In the genomic region with DNA sequence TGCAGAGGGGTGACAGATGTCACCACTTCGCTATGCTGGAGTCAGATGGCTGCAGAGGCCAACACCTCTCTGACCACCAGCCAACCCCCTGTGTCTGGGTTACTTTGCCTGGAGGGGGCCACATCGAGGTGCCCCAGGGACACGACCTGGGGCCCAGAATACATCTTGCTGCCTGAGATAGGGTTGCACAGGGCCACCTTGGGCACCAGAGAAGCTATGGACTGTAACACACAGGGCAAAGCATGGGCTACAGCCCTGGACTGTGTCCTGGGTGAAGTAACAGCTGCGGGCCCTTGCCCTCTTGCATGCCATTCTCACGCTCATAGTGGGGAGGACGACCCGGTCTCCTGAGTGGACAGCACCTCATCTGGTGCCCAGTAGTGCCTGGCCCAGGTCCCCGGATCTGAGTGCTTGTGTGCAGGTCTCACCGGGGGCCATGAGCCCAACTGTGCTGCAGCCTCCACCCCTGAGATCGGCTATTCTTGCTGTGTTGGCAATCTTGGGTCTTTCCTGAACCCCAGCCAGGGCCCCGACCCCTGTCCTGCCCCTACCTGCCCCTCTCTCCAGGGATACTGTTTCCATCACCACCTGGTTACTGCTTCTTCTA, we compare ENCODE assay signal across 15 cellular contexts.
DNase-seq lines count a peak whose midpoint lies in the region; ATAC-seq and TF ChIP-seq lines count a peak whose summit lies in the region.
"Had no signal": no experiment of that assay in that cellular context is flagged by ENCODE, and none has a peak within 500 bp of the region (broad histone marks: within the 10 kb centered on the region; RNA-seq: fewer than 3 reads in every experiment).

No MANE protein-coding gene starts in this region.

- no peak overlapping the region for H2BK120ac ChIP-seq in neuronal stem cell (ENCODE audit: low read depth, low read length)

- H3K36me3 Mint-ChIP-seq in stimulated activated memory B cell treated with anti-CD40 and anti-IgM and Interleukin-4, amounts not matched to agents 10 μg/mL and 1 μg/mL and 100 μg/mL, for 72 hours = no peaks in the 10 kb centered on the region
- H3K36me3 Mint-ChIP-seq in activated T-cell treated with anti-CD3 and anti-CD28 coated beads, Interleukin-2, amount 50 U/mL, for 72 hours (ENCODE audit: insufficient read depth in 2 of 2) = no peaks in the 10 kb centered on the region

- no peak overlapping the region for H2AFZ ChIP-seq in neuronal stem cell (ENCODE audit: low read length)

- H3K27ac ChIP-seq in ovary (no peak overlapping the region), neuronal stem cell (replicated peaks; ENCODE audit: low read length) (no peak overlapping the region)

- no peak overlapping the region for H2BK15ac ChIP-seq in neuronal stem cell (ENCODE audit: low read length)

- H3K4me3 Mint-ChIP-seq in stimulated activated naive CD8-positive, alpha-beta T cell treated with anti-CD3 and anti-CD28 coated beads, Interleukin-15, amount 100 ng/mL, for 72 hours = no peak overlapping the region
- no peak overlapping the region for H3K4me3 Mint-ChIP-seq in stimulated activated memory B cell treated with anti-CD40 and anti-IgM and Interleukin-4, amounts not matched to agents 10 μg/mL and 1 μg/mL and 100 μg/mL, for 72 hours
- no peak overlapping the region for H3K4me3 Mint-ChIP-seq in activated T-cell treated with anti-CD3 and anti-CD28 coated beads, Interleukin-2, amount 50 U/mL, for 72 hours
- H3K4me3 Mint-ChIP-seq: B cell; CD4-positive, alpha-beta T cell; HFFc6 had no signal

- ATAC-seq in stimulated activated naive CD8-positive, alpha-beta T cell treated with anti-CD3 and anti-CD28 coated beads, Interleukin-15, Interleukin-2, amounts not matched to agents 100 U/mL and 50 U/mL, for 24 hours = peak; percentile 13
- no peak for ATAC-seq in stimulated activated naive CD8-positive, alpha-beta T cell treated with anti-CD3 and anti-CD28 coated beads, Interleukin-15, amount 100 ng/mL, for 72 hours
- peak; percentile 8 for ATAC-seq in mucosa of descending colon
- peak; percentile 17 for ATAC-seq in stimulated activated memory B cell treated with anti-CD40 and anti-IgM and Interleukin-4, amounts not matched to agents 10 μg/mL and 1 μg/mL and 100 μg/mL, for 72 hours
- no peak for ATAC-seq in activated T-cell treated with anti-CD3 and anti-CD28 coated beads, Interleukin-2, amount 50 U/mL, for 72 hours (replicated peaks in 1 of 2)

- H3K9me3 Mint-ChIP-seq in stimulated activated naive CD8-positive, alpha-beta T cell treated with anti-CD3 and anti-CD28 coated beads, Interleukin-15, amount 100 ng/mL, for 72 hours = peaks cover 0 to 7% of the 10 kb centered on the region in 2 donors
- H3K9me3 Mint-ChIP-seq in stimulated activated memory B cell treated with anti-CD40 and anti-IgM and Interleukin-4, amounts not matched to agents 10 μg/mL and 1 μg/mL and 100 μg/mL, for 72 hours = no peaks in the 10 kb centered on the region
- peaks cover 0 to 2% of the 10 kb centered on the region in 2 donors for H3K9me3 Mint-ChIP-seq in activated T-cell treated with anti-CD3 and anti-CD28 coated beads, Interleukin-2, amount 50 U/mL, for 72 hours
- H3K9me3 Mint-ChIP-seq: CD4-positive, alpha-beta T cell; HFFc6 had no signal

- H3K36me3 ChIP-seq in mucosa of descending colon (ENCODE audit: low read depth) = no peaks in the 10 kb centered on the region
- no peaks in the 10 kb centered on the region for H3K36me3 ChIP-seq in ovary
- no peaks in the 10 kb centered on the region for H3K36me3 ChIP-seq in neuronal stem cell (replicated peaks in 1 of 2; ENCODE audit: control insufficient read depth in 2 of 2, insufficient read depth in 2 of 2, low read length in 2 of 2)

- H3K4me2 ChIP-seq in neuronal stem cell (ENCODE audit: insufficient read depth, low read length, poor library complexity, severe bottlenecking) = no peak overlapping the region

- H3K9ac ChIP-seq in neuronal stem cell (ENCODE audit: low read depth, low read length, poor library complexity) = no peak overlapping the region

- no peak overlapping the region for H3K23ac ChIP-seq in neuronal stem cell (ENCODE audit: low read depth, low read length, poor library complexity)

- no peak overlapping the region for H4K8ac ChIP-seq in neuronal stem cell (ENCODE audit: low read depth, low read length)

- peaks cover 6% of the 10 kb centered on the region for H3K4me1 Mint-ChIP-seq in stimulated activated naive CD8-positive, alpha-beta T cell treated with anti-CD3 and anti-CD28 coated beads, Interleukin-15, amount 100 ng/mL, for 72 hours
- no peaks in the 10 kb centered on the region for H3K4me1 Mint-ChIP-seq in stimulated activated memory B cell treated with anti-CD40 and anti-IgM and Interleukin-4, amounts not matched to agents 10 μg/mL and 1 μg/mL and 100 μg/mL, for 72 hours
- H3K4me1 Mint-ChIP-seq in activated T-cell treated with anti-CD3 and anti-CD28 coated beads, Interleukin-2, amount 50 U/mL, for 72 hours (ENCODE audit: low read depth) = no peaks in the 10 kb centered on the region
- H3K4me1 Mint-ChIP-seq: B cell had no signal

- H3K18ac ChIP-seq in neuronal stem cell (ENCODE audit: low read length) = no peak overlapping the region

- intact Hi-C loops in mucosa of descending colon (cut with DNase I, micrococcal nuclease) (no loop called here), ovary (cut with DNase I) (no loop called here)

- H2BK5ac ChIP-seq in neuronal stem cell (ENCODE audit: low read length) = no peak overlapping the region

- no peak overlapping the region for H3K4ac ChIP-seq in neuronal stem cell (ENCODE audit: low read length)

- H3K9me3 ChIP-seq in mucosa of descending colon = no peaks in the 10 kb centered on the region
- H3K9me3 ChIP-seq in ovary = no peaks in the 10 kb centered on the region
- no peaks in the 10 kb centered on the region for H3K9me3 ChIP-seq in neuronal stem cell (replicated peaks in 1 of 2; ENCODE audit: control insufficient read depth in 2 of 2, insufficient read depth in 1 of 2, low read depth in 1 of 2, low read length in 2 of 2)

- H3K4me3 ChIP-seq in mucosa of descending colon = no peak overlapping the region
- H3K4me3 ChIP-seq in ovary = no peak overlapping the region
- peak overlapping the region in 1 of 2 donors; percentile 23 for H3K4me3 ChIP-seq in neuronal stem cell (ENCODE audit: low read length in 2 of 2)

- no peak overlapping the region for H2AK5ac ChIP-seq in neuronal stem cell (ENCODE audit: low read depth, low read length)

- TF ChIP-seq EP300 in ovary (IDR thresholded peaks at IDR 0.05) = no peak

- H3K27me3 ChIP-seq in ovary (no peaks in the 10 kb centered on the region), neuronal stem cell (ENCODE audit: control insufficient read depth in 3 of 3, insufficient read depth in 3 of 3, low read depth in 1 of 3, low read length in 3 of 3) (no peaks in the 10 kb centered on the region)

- H3K27ac Mint-ChIP-seq in stimulated activated naive CD8-positive, alpha-beta T cell treated with anti-CD3 and anti-CD28 coated beads, Interleukin-15, amount 100 ng/mL, for 72 hours = peak overlapping the region in 1 of 2 donors; percentile 65
- H3K27ac Mint-ChIP-seq in stimulated activated memory B cell treated with anti-CD40 and anti-IgM and Interleukin-4, amounts not matched to agents 10 μg/mL and 1 μg/mL and 100 μg/mL, for 72 hours = no peak overlapping the region
- H3K27ac Mint-ChIP-seq in activated T-cell treated with anti-CD3 and anti-CD28 coated beads, Interleukin-2, amount 50 U/mL, for 72 hours = no peak overlapping the region
- H3K27ac Mint-ChIP-seq: B cell; CD4-positive, alpha-beta T cell; HFFc6 had no signal

- H3K14ac ChIP-seq in neuronal stem cell (ENCODE audit: low read length) = no peak overlapping the region

- no peak for TF ChIP-seq POLR2A in ovary (IDR thresholded peaks at IDR 0.05)

- peaks cover 2% of the 10 kb centered on the region for H3K4me1 ChIP-seq in mucosa of descending colon (ENCODE audit: low read depth)
- H3K4me1 ChIP-seq in ovary (ENCODE audit: insufficient read depth) = no peaks in the 10 kb centered on the region
- peaks cover 0 to 2% of the 10 kb centered on the region in 2 donors for H3K4me1 ChIP-seq in neuronal stem cell (ENCODE audit: control insufficient read depth in 2 of 2, insufficient read depth in 1 of 2, low read depth in 1 of 2, low read length in 2 of 2)

- H4K91ac ChIP-seq in neuronal stem cell (ENCODE audit: low read depth, low read length, poor library complexity) = no peak overlapping the region

- DNase-seq in stimulated activated naive CD8-positive, alpha-beta T cell treated with anti-CD3 and anti-CD28 coated beads, Interleukin-15, Interleukin-2, amounts not matched to agents 100 U/mL and 50 U/mL, for 24 hours = no peak
- no peak for DNase-seq in stimulated activated naive CD8-positive, alpha-beta T cell treated with anti-CD3 and anti-CD28 coated beads, Interleukin-15, amount 100 ng/mL, for 72 hours
- DNase-seq in mucosa of descending colon (no peak), ovary (no peak), neuronal stem cell (ENCODE audit: low spot score) (no peak)
- DNase-seq in activated T-cell treated with anti-CD3 and anti-CD28 coated beads, Interleukin-2, amount 50 U/mL, for 72 hours = no peak
- DNase-seq: ACHN; C1 segment of cervical spinal cord; Calu3; CD4-positive, alpha-beta T cell; DMS 273 treated with DMSO at 0.1 percent for 48 hours; HCEC 1CT; HFFc6 had no signal

- TF ChIP-seq CTCF in mucosa of descending colon (IDR thresholded peaks at IDR 0.05) (no peak), ovary (IDR thresholded peaks at IDR 0.05) (no peak)

- H3K79me1 ChIP-seq in neuronal stem cell (ENCODE audit: low read depth, low read length) = no peaks in the 10 kb centered on the region

- H2BK12ac ChIP-seq in neuronal stem cell (ENCODE audit: low read length) = no peak overlapping the region

- WGBS in ovary, 3 donors = 83 to 85% (median 84%) methylated on average over 11 of the region's 11 CpGs
- WGBS in neuronal stem cell (ENCODE audit: extremely low coverage in 2 of 2, insufficient read length in 2 of 2, insufficient replicate concordance in 1 of 2), 2 donors = no CpG with 5 or more reads among the region's 11 CpGs

- H3K27me3 Mint-ChIP-seq in stimulated activated naive CD8-positive, alpha-beta T cell treated with anti-CD3 and anti-CD28 coated beads, Interleukin-15, amount 100 ng/mL, for 72 hours = no peaks in the 10 kb centered on the region
- H3K27me3 Mint-ChIP-seq in stimulated activated memory B cell treated with anti-CD40 and anti-IgM and Interleukin-4, amounts not matched to agents 10 μg/mL and 1 μg/mL and 100 μg/mL, for 72 hours = no peaks in the 10 kb centered on the region
- no peaks in the 10 kb centered on the region for H3K27me3 Mint-ChIP-seq in activated T-cell treated with anti-CD3 and anti-CD28 coated beads, Interleukin-2, amount 50 U/mL, for 72 hours (ENCODE audit: low read depth)
- H3K27me3 Mint-ChIP-seq: B cell; CD4-positive, alpha-beta T cell had no signal

Comparison
In these comparisons a context has a peak if more than half of its experiments do, and no peak if none do; other contexts are left out.
1. ATAC-seq: peak in stimulated activated naive CD8-positive, alpha-beta T cell treated with anti-CD3 and anti-CD28 coated beads, Interleukin-15, Interleukin-2, amounts not matched to agents 100 U/mL and 50 U/mL, for 24 hours (single experiment), mucosa of descending colon (single experiment) and stimulated activated memory B cell treated with anti-CD40 and anti-IgM and Interleukin-4, amounts not matched to agents 10 μg/mL and 1 μg/mL and 100 μg/mL, for 72 hours (single experiment); none in stimulated activated naive CD8-positive, alpha-beta T cell treated with anti-CD3 and anti-CD28 coated beads, Interleukin-15, amount 100 ng/mL, for 72 hours (single experiment) and activated T-cell treated with anti-CD3 and anti-CD28 coated beads, Interleukin-2, amount 50 U/mL, for 72 hours (0 of 2).